Comparison of ENCODE assay signal across 14 cellular contexts in genomic region chr5:643811-644271, GRCh38. TPM values are rescaled to one million over a fixed set of nuclear protein-coding genes. Genes with fewer than 3 reads are reported as not detected.
DNase-seq lines count a peak whose midpoint lies in the region; ATAC-seq and TF ChIP-seq lines count a peak whose summit lies in the region.
"Had no signal": no experiment of that assay in that cellular context is flagged by ENCODE, and none has a peak within 500 bp of the region (broad histone marks: within the 10 kb centered on the region; RNA-seq: fewer than 3 reads in every experiment).

No MANE protein-coding gene starts in this region.

- no peaks in the 10 kb centered on the region for H3K9me3 ChIP-seq in heart right ventricle
- no peaks in the 10 kb centered on the region for H3K9me3 ChIP-seq in CD8-positive, alpha-beta memory T cell (ENCODE audit: low read length)

- H3K4me2 ChIP-seq in GM23338, result no peak overlapping the region

- H3K79me2 ChIP-seq in GM23338 (replicated peaks; ENCODE audit: insufficient read depth), result no peaks in the 10 kb centered on the region; the same call in 1 of the 2 replicates

- H3K27me3 Mint-ChIP-seq in type B pancreatic cell (no peaks in the 10 kb centered on the region), GM23338 (ENCODE audit: insufficient read depth, low read depth, poor library complexity) (peaks cover 5% of the 10 kb centered on the region)
- H3K27me3 Mint-ChIP-seq in CD8-positive, alpha-beta memory T cell, result no peaks in the 10 kb centered on the region
- H3K27me3 Mint-ChIP-seq: naive thymus-derived CD4-positive, alpha-beta T cell had no signal

- H3K4me1 Mint-ChIP-seq in type B pancreatic cell (ENCODE audit: unreplicated experiment) (peaks cover 4% of the 10 kb centered on the region), GM23338 (no peaks in the 10 kb centered on the region)
- no peaks in the 10 kb centered on the region for H3K4me1 Mint-ChIP-seq in CD8-positive, alpha-beta memory T cell

- peaks cover 6% of the 10 kb centered on the region; the same call in 1 of the 2 replicates for H3F3A ChIP-seq in GM23338 (replicated peaks; ENCODE audit: low read depth)

- DNase-seq in cardiac septum (ENCODE audit: low spot score) (peak; percentile 71), heart right ventricle (no peak), NCI-H69 (lab: John Stamatoyannopoulos, UW) (peak; percentile 32), type B pancreatic cell (ENCODE audit: extremely low spot score, unreplicated experiment) (no peak), GM23338 (ENCODE audit: low spot score) (no peak)
- DNase-seq in activated CD4-positive, alpha-beta T cell treated with anti-CD3 and anti-CD28 coated beads for 4 hours, result no peak
- DNase-seq in CD8-positive, alpha-beta memory T cell, result no peak
- DNase-seq: activated T-cell treated with anti-CD3 and anti-CD28 coated beads, Interleukin-2, amount 50 U/mL, for 4 hours; hippocampal formation; naive thymus-derived CD4-positive, alpha-beta T cell; NCI-H2081 treated with DMSO at 0.1 percent for 48 hours; stimulated activated CD4-positive, alpha-beta T cell treated with anti-CD3 and anti-CD28 coated beads, Interleukin-1b, Interleukin-23, amount 100 ng/mL, for 48 hours; T-helper 1 cell had no signal

- WGBS in heart right ventricle, 2 donors, result 88 to 94% methylated on average over 11 of the region's 11 CpGs

- CTCF ChIA-PET in CD8-positive, alpha-beta memory T cell (lab: Charles Lee), result no interaction called here

- intact Hi-C loops in cardiac septum (cut with DNase I) (no loop called here), heart right ventricle (cut with DNase I) (no loop called here)

- H3K36me3 ChIP-seq in heart right ventricle (peaks cover 0 to 59% (median 4%) of the 10 kb centered on the region in 9 donors), GM23338 (ENCODE audit: insufficient read depth) (peaks cover 24% of the 10 kb centered on the region)
- peaks cover 13% of the 10 kb centered on the region for H3K36me3 ChIP-seq in CD8-positive, alpha-beta memory T cell (ENCODE audit: insufficient read depth, low read length)

- TF ChIP-seq CTCF in heart right ventricle (IDR thresholded peaks at IDR 0.05) (no peak), type B pancreatic cell (conservative IDR thresholded peaks at IDR 0.05) (no peak), GM23338 (conservative IDR thresholded peaks at IDR 0.05; ENCODE audit: low read depth in 2 of 2) (no peak)

- ATAC-seq in heart right ventricle (no peak), HG03025 (IDR thresholded peaks at IDR 0.05; ENCODE audit: low FRiP score, unreplicated experiment) (peak; percentile 69), GM23338 (no peak)
- ATAC-seq: activated T-cell treated with anti-CD3 and anti-CD28 coated beads, Interleukin-2, amount 50 U/mL, for 4 hours; naive thymus-derived CD4-positive, alpha-beta T cell had no signal

- no peaks in the 10 kb centered on the region for H3K9me2 ChIP-seq in GM23338 (ENCODE audit: insufficient read depth)

- H3K27me3 ChIP-seq in heart right ventricle (no peaks in the 10 kb centered on the region), GM23338 (ENCODE audit: insufficient read depth) (no peaks in the 10 kb centered on the region)
- H3K27me3 ChIP-seq in CD8-positive, alpha-beta memory T cell (ENCODE audit: insufficient read depth, low read length, poor library complexity, severe bottlenecking), result no peaks in the 10 kb centered on the region

- POLR2A ChIA-PET in CD8-positive, alpha-beta memory T cell (lab: Charles Lee), result no interaction called here

- H2AFZ ChIP-seq in GM23338, result no peak overlapping the region

- H3K4me3 Mint-ChIP-seq in type B pancreatic cell (no peak overlapping the region), GM23338 (no peak overlapping the region)
- no peak overlapping the region for H3K4me3 Mint-ChIP-seq in CD8-positive, alpha-beta memory T cell
- H3K4me3 Mint-ChIP-seq: activated T-cell treated with anti-CD3 and anti-CD28 coated beads, Interleukin-2, amount 50 U/mL, for 4 hours; naive thymus-derived CD4-positive, alpha-beta T cell had no signal

- H3K27ac ChIP-seq in heart right ventricle, result no peak overlapping the region
- no peak overlapping the region for H3K27ac ChIP-seq in GM23338 (ENCODE audit: low read depth)
- no peak overlapping the region for H3K27ac ChIP-seq in CD8-positive, alpha-beta memory T cell (ENCODE audit: low read depth, low read length)

- H3K27ac Mint-ChIP-seq in type B pancreatic cell, result peak overlapping the region; percentile 19
- H3K27ac Mint-ChIP-seq in GM23338, result no peak overlapping the region
- peak overlapping the region in 2 of 8 donors; percentile 17 to 46 for H3K27ac Mint-ChIP-seq in CD8-positive, alpha-beta memory T cell
- H3K27ac Mint-ChIP-seq: naive thymus-derived CD4-positive, alpha-beta T cell had no signal

- peaks cover 3% of the 10 kb centered on the region; the same call in 1 of the 2 replicates for H4K20me1 ChIP-seq in GM23338 (replicated peaks; ENCODE audit: insufficient read depth)

- H3K4me3 ChIP-seq in heart right ventricle, result no peak overlapping the region
- H3K4me3 ChIP-seq in GM23338, result no peak overlapping the region
- no peak overlapping the region for H3K4me3 ChIP-seq in CD8-positive, alpha-beta memory T cell (ENCODE audit: low read length)

- H3K36me3 Mint-ChIP-seq in type B pancreatic cell (peaks cover 10% of the 10 kb centered on the region), GM23338 (ENCODE audit: low read depth) (peaks cover 28% of the 10 kb centered on the region)
- H3K36me3 Mint-ChIP-seq in CD8-positive, alpha-beta memory T cell, result peaks cover 2 to 60% (median 9%) of the 10 kb centered on the region in 3 donors

- no peaks in the 10 kb centered on the region for H3K4me1 ChIP-seq in heart right ventricle
- H3K4me1 ChIP-seq in GM23338 (ENCODE audit: insufficient read depth), result no peaks in the 10 kb centered on the region
- H3K4me1 ChIP-seq in CD8-positive, alpha-beta memory T cell (ENCODE audit: insufficient read depth, low read length), result no peaks in the 10 kb centered on the region

- H3K9me3 Mint-ChIP-seq in type B pancreatic cell, result no peaks in the 10 kb centered on the region
- peaks cover 5% of the 10 kb centered on the region; the same call in 2 of the 3 replicates for H3K9me3 Mint-ChIP-seq in GM23338
- no peaks in the 10 kb centered on the region for H3K9me3 Mint-ChIP-seq in CD8-positive, alpha-beta memory T cell
- H3K9me3 Mint-ChIP-seq: activated T-cell treated with anti-CD3 and anti-CD28 coated beads, Interleukin-2, amount 50 U/mL, for 4 hours; naive thymus-derived CD4-positive, alpha-beta T cell had no signal

TF ChIP-seq in GM23338, 12 proteins besides CTCF, POLR2A, EP300 and RAD21 (continues in another document):
- TF ChIP-seq POLR2AphosphoS5 (IDR thresholded peaks at IDR 0.05; ENCODE audit: low read depth), result no peak
- no peak for TF ChIP-seq ZNF114 (CRISPR knock-in tag; IDR thresholded peaks at IDR 0.05)
- no peak for TF ChIP-seq EZH2phosphoT487 (IDR thresholded peaks at IDR 0.05; ENCODE audit: unreplicated experiment)
- no peak for TF ChIP-seq NANOG (IDR thresholded peaks at IDR 0.05; ENCODE audit: borderline replicate concordance)

RNA-seq across cellular contexts. Expression of gene CEP72, which starts 31.7 kb away (rescaled TPM):
- total RNA-seq in cardiac septum, result 0.86 TPM
- 1 to 10 TPM in 7 of 10 donors, under 1 TPM in 3; 0.66 to 2.0 (median 1.4) TPM for total RNA-seq in heart right ventricle
- polyA plus RNA-seq in heart right ventricle, result 1 to 10 TPM; 1.3 to 2.4 TPM
- 14.2 and 27.8 TPM in 2 replicates for total RNA-seq in type B pancreatic cell (ENCODE audit: low replicate concordance)
- total RNA-seq in GM23338 (2014; rRNA removed; shearing (Covaris generic)), result 23.1 and 27.1 TPM in 2 replicates
- polyA plus RNA-seq in GM23338 (2016; fragmentation: Nextera tagmentation; extraction: Ambion mirVana), result 12.5 and 15.5 TPM in 2 replicates
- 10 to 100 TPM; 20.0 to 21.0 TPM for total RNA-seq in CD8-positive, alpha-beta memory T cell
- 4.2 TPM for polyA plus RNA-seq in CD8-positive, alpha-beta memory T cell

RNA-seq across cellular contexts. Expression of gene TPPP, which starts 49.3 kb away (rescaled TPM):
- 7.3 TPM for total RNA-seq in cardiac septum
- total RNA-seq in heart right ventricle, result 10 to 100 TPM in 7 of 10 donors, 1 to 10 TPM in 3; 9.7 to 50.6 (median 12.9) TPM
- 1 to 10 TPM; 4.6 to 5.9 TPM for polyA plus RNA-seq in heart right ventricle
- total RNA-seq in type B pancreatic cell (ENCODE audit: low replicate concordance), result 3.6 and 5.0 TPM in 2 replicates
- 1.4 and 1.8 TPM in 2 replicates for total RNA-seq in GM23338 (2014; rRNA removed; shearing (Covaris generic))
- 0.38 and 0.48 TPM in 2 replicates for polyA plus RNA-seq in GM23338 (2016; fragmentation: Nextera tagmentation; extraction: Ambion mirVana)
- under 1 TPM; 0.37 to 0.38 TPM for total RNA-seq in CD8-positive, alpha-beta memory T cell
- polyA plus RNA-seq in CD8-positive, alpha-beta memory T cell, result 0.79 TPM

Comparison
In these comparisons a context has a peak if more than half of its experiments do, and no peak if none do; other contexts are left out.
1. DNase-seq: peak in cardiac septum (single experiment) and NCI-H69 (single experiment); none in heart right ventricle (0 of 2), type B pancreatic cell (single experiment), activated CD4-positive, alpha-beta T cell treated with anti-CD3 and anti-CD28 coated beads for 4 hours (0 of 2), GM23338 (single experiment) and CD8-positive, alpha-beta memory T cell (0 of 5).